In the genomic region with DNA sequence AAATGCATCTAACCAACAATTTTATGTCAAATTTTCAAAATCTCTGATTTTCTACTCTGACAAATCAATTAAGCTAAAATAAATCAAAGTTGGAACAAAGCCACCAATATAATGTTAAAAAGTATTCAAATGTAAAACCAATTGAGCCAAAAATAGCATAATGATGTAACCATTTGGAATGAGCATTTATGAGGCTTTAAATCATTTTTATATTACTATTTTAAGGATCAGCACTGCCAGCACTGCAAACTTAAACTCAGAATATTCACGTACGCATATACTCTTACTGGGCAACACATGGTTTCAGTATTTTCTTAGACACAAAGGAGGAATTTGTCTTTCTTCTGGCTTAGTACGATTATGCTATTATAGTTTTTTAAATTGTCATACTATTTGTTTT, we compare ENCODE assay signal across 11 cellular contexts.
"Had no signal": no experiment of that assay in that cellular context is flagged by ENCODE, and none has a peak within 500 bp of the region (broad histone marks: within the 10 kb centered on the region; RNA-seq: fewer than 3 reads in every experiment).

No MANE protein-coding gene starts in this region.

- H3K27ac Mint-ChIP-seq: activated naive CD8-positive, alpha-beta T cell treated with anti-CD3 and anti-CD28 coated beads for 36 hours had no signal

- H3K36me3 ChIP-seq: tibial nerve had no signal

- H3K4me3 ChIP-seq: tibial nerve had no signal

- H3K27me3 ChIP-seq: tibial nerve had no signal

- DNase-seq: activated CD4-positive, alpha-beta T cell treated with anti-CD3 and anti-CD28 coated beads, Interleukin-2, amount 50 U/mL, for 1 hour; activated CD4-positive, CD25-positive, alpha-beta regulatory T cell; activated CD8-positive, alpha-beta memory T cell treated with anti-CD3 and anti-CD28 coated beads for 24 hours; activated gamma-delta T cell treated with Interleukin-2 at 50 U/mL for 16 hours; activated naive CD8-positive, alpha-beta T cell treated with anti-CD3 and anti-CD28 coated beads for 36 hours; amygdala; kidney glomerular epithelial cell; mesenchymal stem cell; stimulated activated CD4-positive, alpha-beta T cell treated with anti-CD3 and anti-CD28 coated beads, Interleukin-12 subunit alpha, Interleukin-12 subunit beta, amount 100 ng/mL, for 4 hours; stimulated activated CD4-positive, alpha-beta T cell treated with anti-CD3 and anti-CD28 coated beads, Interleukin-2, amount 100 ng/mL, for 24 hours had no signal

- H3K4me3 Mint-ChIP-seq: activated naive CD8-positive, alpha-beta T cell treated with anti-CD3 and anti-CD28 coated beads for 36 hours had no signal
